ENCODE assay signal across 7 cellular contexts in genomic region chr15:90884719-90885431, GRCh38. TPM values are rescaled to one million over a fixed set of nuclear protein-coding genes. Genes with fewer than 3 reads are reported as not detected.
DNase-seq lines count a peak whose midpoint lies in the region; ATAC-seq, FAIRE-seq and TF ChIP-seq lines count a peak whose summit lies in the region.
"Had no signal": no experiment of that assay in that cellular context is flagged by ENCODE, and none has a peak within 500 bp of the region (broad histone marks: within the 10 kb centered on the region; RNA-seq: fewer than 3 reads in every experiment).

No MANE protein-coding gene starts in this region.

- H4K91ac ChIP-seq in neuronal stem cell (ENCODE audit: low read depth, low read length, poor library complexity): peak overlapping the region; percentile 18

- H2BK120ac ChIP-seq in neuronal stem cell (ENCODE audit: low read depth, low read length): peak overlapping the region; percentile 92

- H3K4me2 ChIP-seq in neuronal stem cell (ENCODE audit: insufficient read depth, low read length, poor library complexity, severe bottlenecking): peak overlapping the region; percentile 52

- H2AK5ac ChIP-seq in neuronal stem cell (ENCODE audit: low read depth, low read length): peak overlapping the region; percentile 60

- peak overlapping the region; percentile 94 for H3K9ac ChIP-seq in neuronal stem cell (ENCODE audit: low read depth, low read length, poor library complexity)

- H3K36me3 ChIP-seq in neuronal stem cell (replicated peaks in 1 of 2; ENCODE audit: control insufficient read depth in 2 of 2, insufficient read depth in 2 of 2, low read length in 2 of 2): peaks cover 5 to 6% of the 10 kb centered on the region in 2 donors
- H3K36me3 ChIP-seq: WERI-Rb-1 had no signal

- H3K27ac ChIP-seq in caudate nucleus (ENCODE audit: low read depth, low read length): peak overlapping the region; percentile 82
- no peak overlapping the region for H3K27ac ChIP-seq in neuronal stem cell (replicated peaks; ENCODE audit: low read length)

- WGBS in neuronal stem cell (ENCODE audit: extremely low coverage in 2 of 2, insufficient read length in 2 of 2, insufficient replicate concordance in 1 of 2), 2 donors: no CpG with 5 or more reads among the region's 16 CpGs

- H2AFZ ChIP-seq in neuronal stem cell (ENCODE audit: low read length): peak overlapping the region; percentile 59

- FAIRE-seq in H54 (lab: Jason Lieb, UNC): no peak

- no peaks in the 10 kb centered on the region for H3K9me3 ChIP-seq in neuronal stem cell (replicated peaks in 1 of 2; ENCODE audit: control insufficient read depth in 2 of 2, insufficient read depth in 1 of 2, low read depth in 1 of 2, low read length in 2 of 2)

- peaks cover 2% of the 10 kb centered on the region for H3K79me1 ChIP-seq in neuronal stem cell (ENCODE audit: low read depth, low read length)

- DNase-seq in caudate nucleus (lab: John Stamatoyannopoulos, UW) (peak in 1 of 61 donors; percentile 47), neuronal stem cell (ENCODE audit: low spot score) (no peak), kidney glomerular epithelial cell (lab: John Stamatoyannopoulos, UW) (no peak), NCI-H146 (lab: John Stamatoyannopoulos, UW) (no peak), H54 (ENCODE audit: insufficient read length, low spot score) (no peak)

- peak overlapping the region in 1 of 2 donors; percentile 26 for H3K4me3 ChIP-seq in neuronal stem cell (ENCODE audit: low read length in 2 of 2)

- H3K23ac ChIP-seq in neuronal stem cell (ENCODE audit: low read depth, low read length, poor library complexity): peak overlapping the region; percentile 61

- H3K27me3 ChIP-seq in neuronal stem cell (ENCODE audit: control insufficient read depth in 3 of 3, insufficient read depth in 3 of 3, low read depth in 1 of 3, low read length in 3 of 3): no peaks in the 10 kb centered on the region

- peak overlapping the region; percentile 17 for H2BK15ac ChIP-seq in neuronal stem cell (ENCODE audit: low read length)

- H3K4ac ChIP-seq in neuronal stem cell (ENCODE audit: low read length): no peak overlapping the region

- peak; percentile 9 for ATAC-seq in GM21423 (IDR thresholded peaks at IDR 0.05; ENCODE audit: unreplicated experiment)

- no peak overlapping the region for H3K14ac ChIP-seq in neuronal stem cell (ENCODE audit: low read length)

- peak overlapping the region; percentile 8 for H4K8ac ChIP-seq in neuronal stem cell (ENCODE audit: low read depth, low read length)

- peaks cover 7 to 13% of the 10 kb centered on the region in 2 donors for H3K4me1 ChIP-seq in neuronal stem cell (ENCODE audit: control insufficient read depth in 2 of 2, insufficient read depth in 1 of 2, low read depth in 1 of 2, low read length in 2 of 2)

- TF ChIP-seq POLR2A in H54 (IDR thresholded peaks at IDR 0.05; ENCODE audit: low read depth, low read length): no peak

- no peak overlapping the region for H2BK12ac ChIP-seq in neuronal stem cell (ENCODE audit: low read length)

- no peak overlapping the region for H2BK5ac ChIP-seq in neuronal stem cell (ENCODE audit: low read length)

- peak overlapping the region; percentile 97 for H3K18ac ChIP-seq in neuronal stem cell (ENCODE audit: low read length)

RNA-seq across cellular contexts. Expression of gene FES, which starts 0.6 kb away (rescaled TPM):
- 2.6 TPM for polyA plus RNA-seq in neuronal stem cell (2013, experiment 1 of 2)
- polyA plus RNA-seq in neuronal stem cell (2013, experiment 2 of 2): 2.3 TPM

RNA-seq across cellular contexts. Expression of gene FURIN, which starts 16.5 kb away (rescaled TPM):
- polyA plus RNA-seq in neuronal stem cell (2013, experiment 1 of 2): 19.3 TPM
- 19.0 TPM for polyA plus RNA-seq in neuronal stem cell (2013, experiment 2 of 2)

RNA-seq across cellular contexts. Expression of gene MAN2A2, which starts 18.2 kb away (rescaled TPM):
- 41.6 TPM for polyA plus RNA-seq in neuronal stem cell (2013, experiment 1 of 2)
- 37.8 TPM for polyA plus RNA-seq in neuronal stem cell (2013, experiment 2 of 2)

RNA-seq across cellular contexts. Expression of gene HDDC3, which starts 47.5 kb away (rescaled TPM):
- 17.1 TPM for polyA plus RNA-seq in neuronal stem cell (2013, experiment 1 of 2)
- polyA plus RNA-seq in neuronal stem cell (2013, experiment 2 of 2): 16.8 TPM

RNA-seq across cellular contexts. Expression of gene UNC45A, which starts 50.2 kb away (rescaled TPM):
- 29.4 TPM for polyA plus RNA-seq in neuronal stem cell (2013, experiment 1 of 2)
- 28.4 TPM for polyA plus RNA-seq in neuronal stem cell (2013, experiment 2 of 2)
